In genomic region chr5:108650997-108651396, GRCh38 we compare ENCODE assay signal across 18 cellular contexts.
DNase-seq lines count a peak whose midpoint lies in the region; ATAC-seq, FAIRE-seq and TF ChIP-seq lines count a peak whose summit lies in the region.
"Had no signal": no experiment of that assay in that cellular context is flagged by ENCODE, and none has a peak within 500 bp of the region (broad histone marks: within the 10 kb centered on the region; RNA-seq: fewer than 3 reads in every experiment).

No MANE protein-coding gene starts in this region.

- no peak for TF ChIP-seq CTCF in epithelial cell of esophagus (IDR thresholded peaks at IDR 0.05; ENCODE audit: insufficient read depth, low read depth, low read length, missing control alignments)

- no peak for FAIRE-seq in HTR-8/SVneo (lab: Jason Lieb, UNC)

- DNase-seq in COLO829 (ENCODE audit: low spot score) (peak; percentile 12), RPMI7951 (ENCODE audit: low read depth) (peak; percentile 24), epithelial cell of esophagus (ENCODE audit: low read depth) (peak; percentile 93), kidney tubule cell (ENCODE audit: low spot score) (peak; percentile 40), HTR-8/SVneo (ENCODE audit: insufficient read length, low spot score) (no peak), NCI-H2171 (lab: John Stamatoyannopoulos, UW) (no peak)
- no peak for DNase-seq in stimulated activated CD4-positive, alpha-beta T cell treated with anti-CD3 and anti-CD28 coated beads, Interleukin-4, amount 100 ng/mL, for 4 hours
- DNase-seq: activated CD4-positive, alpha-beta T cell treated with anti-CD3 and anti-CD28 coated beads, Interleukin-2, amount 50 U/mL, for 48 hours; activated T-cell treated with anti-CD3 and anti-CD28 coated beads, Interleukin-2, amount 50 U/mL, for 48 hours; effector memory CD8-positive, alpha-beta T cell; immature natural killer cell; NCI-H1436 treated with DMSO at 0.1 percent for 48 hours; RPMI8226; stimulated activated naive CD8-positive, alpha-beta T cell treated with anti-CD3 and anti-CD28 coated beads, Interleukin-15, Interleukin-2, amounts not matched to agents 100 U/mL and 50 U/mL, for 24 hours; T-helper 1 cell; upper lobe of right lung had no signal

- no peak overlapping the region for H3K4me3 ChIP-seq in epithelial cell of esophagus (ENCODE audit: low read length)
- H3K4me3 ChIP-seq: cardiac muscle cell, upper lobe of right lung had no signal

- no peak for ATAC-seq in HG03139 (IDR thresholded peaks at IDR 0.05; ENCODE audit: unreplicated experiment)
- ATAC-seq: effector memory CD8-positive, alpha-beta T cell; stimulated activated naive CD8-positive, alpha-beta T cell treated with anti-CD3 and anti-CD28 coated beads, Interleukin-15, Interleukin-2, amounts not matched to agents 100 U/mL and 50 U/mL, for 24 hours; upper lobe of right lung had no signal

Comparison
In these comparisons a context has a peak if more than half of its experiments do, and no peak if none do; other contexts are left out.
1. DNase-seq: peak in COLO829 (single experiment), RPMI7951 (single experiment), epithelial cell of esophagus (single experiment) and kidney tubule cell (single experiment); none in HTR-8/SVneo (single experiment), NCI-H2171 (single experiment) and stimulated activated CD4-positive, alpha-beta T cell treated with anti-CD3 and anti-CD28 coated beads, Interleukin-4, amount 100 ng/mL, for 4 hours (0 of 2).